Comparison of ENCODE assay signal across 19 cellular contexts in genomic region chr10:120946497-120946896, GRCh38.
DNase-seq lines count a peak whose midpoint lies in the region; FAIRE-seq and TF ChIP-seq lines count a peak whose summit lies in the region.
"Had no signal": no experiment of that assay in that cellular context is flagged by ENCODE, and none has a peak within 500 bp of the region (broad histone marks: within the 10 kb centered on the region; RNA-seq: fewer than 3 reads in every experiment).

No MANE protein-coding gene starts in this region.

- intact Hi-C loops in kidney (cut with DNase I) = loop anchor here (5.0 to 10.0 kb wide), 3 partner anchors 656 to 948 kb away; no protein-coding TSS in a partner anchor

- H3K4me3 ChIP-seq in stomach smooth muscle (ENCODE audit: low read length in 2 of 2) (no peak overlapping the region), right atrium auricular region (no peak overlapping the region), MM.1S (ENCODE audit: low read length) (no peak overlapping the region), kidney (ENCODE audit: low read length in 2 of 2) (no peak overlapping the region)
- H3K4me3 ChIP-seq: colonic mucosa, K562, vagina had no signal

- no peaks in the 10 kb centered on the region for H4K20me1 ChIP-seq in MM.1S (ENCODE audit: insufficient read depth, low read length)

- H3K9ac ChIP-seq in stomach smooth muscle (ENCODE audit: low read length in 2 of 2) = peak overlapping the region; percentile 13 to 50
- no peak overlapping the region for H3K9ac ChIP-seq in MM.1S (ENCODE audit: low read length)
- no peak overlapping the region for H3K9ac ChIP-seq in kidney (ENCODE audit: low read length in 2 of 2)

- H3K27ac ChIP-seq in cingulate gyrus (ENCODE audit: low read depth, low read length) (peak overlapping the region; percentile 95), stomach smooth muscle (ENCODE audit: low read length) (peak overlapping the region; percentile 53), right atrium auricular region (no peak overlapping the region), MM.1S (ENCODE audit: low read length) (no peak overlapping the region), kidney (ENCODE audit: low read depth in 2 of 2, low read length in 2 of 2) (no peak overlapping the region)
- H3K27ac ChIP-seq: colonic mucosa, vagina had no signal

- H3K79me2 ChIP-seq in MM.1S (ENCODE audit: low read length) = no peaks in the 10 kb centered on the region

- H3K4me1 ChIP-seq in stomach smooth muscle (ENCODE audit: control insufficient read depth, insufficient read depth, low read length) = peaks cover 21% of the 10 kb centered on the region
- H3K4me1 ChIP-seq in right atrium auricular region = peaks cover 0 to 8% of the 10 kb centered on the region in 2 donors
- no peaks in the 10 kb centered on the region for H3K4me1 ChIP-seq in MM.1S (ENCODE audit: low read length)
- peaks cover 3 to 4% of the 10 kb centered on the region in 2 donors for H3K4me1 ChIP-seq in kidney (ENCODE audit: control insufficient read depth in 1 of 2, insufficient read depth in 1 of 2, low read depth in 1 of 2, low read length in 2 of 2)
- H3K4me1 ChIP-seq: colonic mucosa, vagina had no signal

- no peak for FAIRE-seq in kidney (lab: Jason Lieb, UNC)
- FAIRE-seq: K562 had no signal

- TF ChIP-seq CTCF in right atrium auricular region (IDR thresholded peaks at IDR 0.05) (no peak), MM.1S (IDR thresholded peaks at IDR 0.05; ENCODE audit: low read length) (no peak), kidney (IDR thresholded peaks at IDR 0.05; ENCODE audit: borderline replicate concordance, extremely low read depth, insufficient read depth) (no peak)

- H3K9me3 ChIP-seq in stomach smooth muscle (ENCODE audit: control insufficient read depth in 2 of 2, low read length in 2 of 2) (no peaks in the 10 kb centered on the region), right atrium auricular region (no peaks in the 10 kb centered on the region), MM.1S (replicated peaks; ENCODE audit: insufficient read depth, low read length) (no peaks in the 10 kb centered on the region), kidney (ENCODE audit: control insufficient read depth in 1 of 2, low read length in 2 of 2) (no peaks in the 10 kb centered on the region)
- H3K9me3 ChIP-seq: colonic mucosa, vagina had no signal

- H3K27me3 ChIP-seq in stomach smooth muscle (ENCODE audit: control insufficient read depth in 1 of 2, insufficient read depth in 2 of 2, low read length in 2 of 2) (peaks cover 9% of the 10 kb centered on the region in 2 donors), right atrium auricular region (peaks cover 0 to 3% of the 10 kb centered on the region in 2 donors), MM.1S (replicated peaks; ENCODE audit: insufficient read depth, low read length) (peaks cover 9% of the 10 kb centered on the region)
- H3K27me3 ChIP-seq: vagina had no signal

- H3F3A ChIP-seq in MM.1S (ENCODE audit: insufficient read depth, low read length) = no peaks in the 10 kb centered on the region

- H3K36me3 ChIP-seq in stomach smooth muscle (ENCODE audit: control insufficient read depth in 2 of 2, insufficient read depth in 2 of 2, low read length in 2 of 2) (no peaks in the 10 kb centered on the region), right atrium auricular region (no peaks in the 10 kb centered on the region), MM.1S (replicated peaks; ENCODE audit: insufficient read depth, low read length) (no peaks in the 10 kb centered on the region), kidney (ENCODE audit: control insufficient read depth in 1 of 2, insufficient read depth in 2 of 2, low read length in 2 of 2) (no peaks in the 10 kb centered on the region)
- H3K36me3 ChIP-seq: colonic mucosa, vagina had no signal

- H3K4me2 ChIP-seq in MM.1S (ENCODE audit: low read depth, low read length) = no peak overlapping the region

- H2AFZ ChIP-seq in MM.1S (ENCODE audit: low read length) = no peak overlapping the region

- H3K9me2 ChIP-seq in MM.1S (replicated peaks; ENCODE audit: insufficient read depth, low read length) = no peaks in the 10 kb centered on the region

- DNase-seq in RPMI7951 (ENCODE audit: low read depth) (peak; percentile 15), left kidney (ENCODE audit: low read depth, low spot score) (peak; percentile 26), right atrium auricular region (ENCODE audit: low spot score) (no peak), MM.1S (no peak), NCI-H748 treated with DMSO at 0.1 percent for 48 hours (lab: John Stamatoyannopoulos, UW) (no peak), kidney (no peak)
- DNase-seq: activated CD4-positive, alpha-beta T cell treated with anti-CD3 and anti-CD28 coated beads for 1 hour; activated T-cell treated with anti-CD3 and anti-CD28 coated beads, Interleukin-2, amount 50 U/mL, for 72 hours; colonic mucosa; endodermal cell; GDM1; mesenchymal stem cell; NCI-H146; SHP77; stimulated activated CD4-positive, alpha-beta T cell treated with anti-CD3 and anti-CD28 coated beads, Interleukin-4, amount 100 ng/mL, for 1 hour had no signal

Comparison
In these comparisons a context has a peak if more than half of its experiments do, and no peak if none do; other contexts are left out.
1. DNase-seq: peak in RPMI7951 (single experiment) and left kidney (single experiment); none in right atrium auricular region (single experiment), MM.1S (single experiment), NCI-H748 treated with DMSO at 0.1 percent for 48 hours (single experiment) and kidney (single experiment).
2. H3K27ac ChIP-seq: peak in cingulate gyrus (single experiment) and stomach smooth muscle (single experiment); none in right atrium auricular region (0 of 2), MM.1S (single experiment) and kidney (0 of 2).
3. H3K9ac ChIP-seq: peak in stomach smooth muscle (2 of 2); none in MM.1S (single experiment) and kidney (0 of 2).